Comparison of ENCODE assay signal across 14 cellular contexts in the genomic region with DNA sequence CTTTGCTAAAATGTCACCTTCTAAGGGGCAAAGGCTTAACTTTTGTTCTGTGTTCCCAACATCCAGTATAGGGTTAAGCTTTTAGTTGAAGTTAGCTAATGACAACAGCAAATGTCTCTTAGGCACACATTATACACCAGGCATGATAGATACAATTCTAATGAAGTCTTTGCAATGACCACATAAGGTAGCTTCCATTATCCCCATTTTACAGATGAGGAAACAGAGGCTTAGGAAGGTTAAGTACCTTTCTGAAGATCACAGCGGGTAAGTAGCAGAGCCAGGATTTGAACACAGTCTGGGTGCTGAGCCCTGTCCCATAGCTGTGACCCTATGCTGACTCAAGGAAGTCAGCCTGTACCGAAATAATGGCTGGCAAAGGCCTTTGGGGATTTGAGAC. TPM values are rescaled to one million over a fixed set of nuclear protein-coding genes. Genes with fewer than 3 reads are reported as not detected.
DNase-seq lines count a peak whose midpoint lies in the region; ATAC-seq and TF ChIP-seq lines count a peak whose summit lies in the region.
"Had no signal": no experiment of that assay in that cellular context is flagged by ENCODE, and none has a peak within 500 bp of the region (broad histone marks: within the 10 kb centered on the region; RNA-seq: fewer than 3 reads in every experiment).

No MANE protein-coding gene starts in this region.

- H2BK120ac ChIP-seq in mesenchymal stem cell (ENCODE audit: low read depth, low read length) = no peak overlapping the region

- H4K8ac ChIP-seq in mesenchymal stem cell (ENCODE audit: low read length) = no peak overlapping the region

- 100% methylated on average over 2 of the region's 2 CpGs for WGBS in mesenchymal stem cell

- H2BK15ac ChIP-seq in mesenchymal stem cell (ENCODE audit: low read depth, poor library complexity, severe bottlenecking) = no peak overlapping the region

- POLR2A ChIA-PET in A673 (lab: Charles Lee; ENCODE audit: low non-redundant PET) = interaction anchor here (0.6 kb wide), 1 partner anchor 12 kb away, joined by 3 read pairs; no protein-coding TSS in a partner anchor
- POLR2A ChIA-PET in activated CD8-positive, alpha-beta T cell treated with anti-CD3 and anti-CD28 coated beads for 36 hours (lab: Charles Lee) = interaction anchor here (0.6 to 5.6 kb wide), 5 partner anchors 12 to 550 kb away, joined by 3 to 58 read pairs (median 20); partner anchors contain the start of genes CPSF4 and PTCD1

- H3K9me3 ChIP-seq in A673 (ENCODE audit: low read depth, low read length, poor library complexity, severe bottlenecking) (no peaks in the 10 kb centered on the region), DND-41 (ENCODE audit: insufficient read depth, low read length, severe bottlenecking) (no peaks in the 10 kb centered on the region), mesenchymal stem cell (ENCODE audit: control insufficient read depth, low read length) (no peaks in the 10 kb centered on the region)
- H3K9me3 ChIP-seq: neutrophil had no signal

- no peak overlapping the region for H3K23ac ChIP-seq in mesenchymal stem cell (ENCODE audit: low read length in 2 of 2)

- H3K27me3 ChIP-seq in A673 (replicated peaks; ENCODE audit: insufficient read depth, low read depth, low read length, poor library complexity) (no peaks in the 10 kb centered on the region), DND-41 (ENCODE audit: insufficient read depth, low read length, poor library complexity) (no peaks in the 10 kb centered on the region), mesenchymal stem cell (ENCODE audit: control insufficient read depth in 1 of 2, insufficient read depth in 1 of 2, low read length in 2 of 2) (no peaks in the 10 kb centered on the region)
- H3K27me3 ChIP-seq: neutrophil had no signal

- peaks cover 9% of the 10 kb centered on the region for H3K79me1 ChIP-seq in mesenchymal stem cell (replicated peaks; ENCODE audit: low read length, poor library complexity, severe bottlenecking)

- intact Hi-C loops in A673 (cut with micrococcal nuclease; ENCODE audit: unreplicated experiment) = no loop called here
- intact Hi-C loops in activated CD8-positive, alpha-beta T cell treated with anti-CD3 and anti-CD28 coated beads for 36 hours (cut with micrococcal nuclease) = no loop called here

- DNase-seq in A673 (ENCODE audit: low spot score) (no peak), DND-41 (no peak), mesenchymal stem cell (no peak), COLO668 (lab: John Stamatoyannopoulos, UW; ENCODE audit: unreplicated experiment) (no peak)
- no peak for DNase-seq in activated CD8-positive, alpha-beta T cell treated with anti-CD3 and anti-CD28 coated beads for 36 hours
- DNase-seq: cerebellar nuclear complex; IMR-90; islet precursor cell; stimulated activated CD4-positive, alpha-beta T cell treated with anti-CD3 and anti-CD28 coated beads, Interleukin-12 subunit alpha, Interleukin-12 subunit beta, amount 100 ng/mL, for 4 hours; T1000 had no signal

- ATAC-seq in DND-41 (ENCODE audit: insufficient read depth, low read depth) (no peak), GM19395 (IDR thresholded peaks at IDR 0.05; ENCODE audit: unreplicated experiment) (no peak), GM19351 (IDR thresholded peaks at IDR 0.05; ENCODE audit: unreplicated experiment) (no peak), HG03280 (IDR thresholded peaks at IDR 0.05; ENCODE audit: unreplicated experiment) (no peak)
- ATAC-seq in activated CD8-positive, alpha-beta T cell treated with anti-CD3 and anti-CD28 coated beads for 36 hours = no peak

- H3K36me3 ChIP-seq in A673 (ENCODE audit: insufficient read depth, low read length, poor library complexity, severe bottlenecking) (peaks cover 50% of the 10 kb centered on the region), DND-41 (ENCODE audit: insufficient read depth, low read length) (peaks cover 68% of the 10 kb centered on the region), mesenchymal stem cell (ENCODE audit: control insufficient read depth in 1 of 2, insufficient read depth in 2 of 2, low read depth in 1 of 2, low read length in 2 of 2) (peaks cover 31 to 50% of the 10 kb centered on the region in 2 experiments)

- no TSS peak for BruUV-seq in A673 (replicated peaks; lab: Mats Ljungman, UMichigan)

- H2AK5ac ChIP-seq in mesenchymal stem cell (ENCODE audit: low read length, severe bottlenecking) = no peak overlapping the region

- no peak overlapping the region for H2BK12ac ChIP-seq in mesenchymal stem cell (ENCODE audit: low read length in 2 of 2)

- no peak overlapping the region for H3K18ac ChIP-seq in mesenchymal stem cell (ENCODE audit: low read depth in 1 of 2, low read length in 2 of 2)

- no peak overlapping the region for H3K4ac ChIP-seq in mesenchymal stem cell (ENCODE audit: low read depth in 1 of 2, low read length in 2 of 2)

- CTCF ChIA-PET in A673 (lab: Charles Lee) = no interaction called here
- CTCF ChIA-PET in activated CD8-positive, alpha-beta T cell treated with anti-CD3 and anti-CD28 coated beads for 36 hours (lab: Charles Lee) = no interaction called here

- H3K4me3 Mint-ChIP-seq in activated CD8-positive, alpha-beta T cell treated with anti-CD3 and anti-CD28 coated beads for 36 hours = peak overlapping the region; percentile 90

- H3K4me3 ChIP-seq in A673 (ENCODE audit: low read depth, low read length, poor library complexity, severe bottlenecking) (no peak overlapping the region), DND-41 (ENCODE audit: low read depth in 1 of 2, low read length in 2 of 2) (peak overlapping the region in 1 of 2 experiments; percentile 86; a peak in 1 of 4 replicates), mesenchymal stem cell (ENCODE audit: insufficient read depth in 1 of 2, low read depth in 1 of 2, low read length in 2 of 2) (peak overlapping the region in 1 of 2 experiments; percentile 99)

- H4K91ac ChIP-seq in mesenchymal stem cell (ENCODE audit: low read length) = no peak overlapping the region

- H3K4me1 ChIP-seq in A673 (ENCODE audit: insufficient read depth, low read length, poor library complexity, severe bottlenecking) (peaks cover 22% of the 10 kb centered on the region), DND-41 (ENCODE audit: insufficient read depth, low read length) (peaks cover 41% of the 10 kb centered on the region), mesenchymal stem cell (ENCODE audit: control insufficient read depth, insufficient read depth, low read depth, low read length) (peaks cover 4% of the 10 kb centered on the region)

- TF ChIP-seq CTCF in A673 (conservative IDR thresholded peaks at IDR 0.05; ENCODE audit: low read depth, low read length) (no peak), DND-41 (IDR thresholded peaks at IDR 0.05; ENCODE audit: borderline replicate concordance, extremely low read depth, low read length, poor library complexity, severe bottlenecking) (no peak)
- no peak for TF ChIP-seq CTCF in activated CD8-positive, alpha-beta T cell treated with anti-CD3 and anti-CD28 coated beads for 36 hours (IDR thresholded peaks at IDR 0.05)

- H2BK5ac ChIP-seq in mesenchymal stem cell (ENCODE audit: low read depth, low read length, poor library complexity, severe bottlenecking) = no peak overlapping the region

- peak overlapping the region; percentile 73 for H3K4me2 ChIP-seq in DND-41 (ENCODE audit: insufficient read depth, low read length)
- H3K4me2 ChIP-seq in mesenchymal stem cell (ENCODE audit: low read length, poor library complexity, severe bottlenecking) = no peak overlapping the region

- no peaks in the 10 kb centered on the region for H3K27me3 Mint-ChIP-seq in activated CD8-positive, alpha-beta T cell treated with anti-CD3 and anti-CD28 coated beads for 36 hours

- H3K79me2 ChIP-seq in DND-41 (ENCODE audit: insufficient read depth, low read length) = peaks cover 74% of the 10 kb centered on the region

- H3K9me3 Mint-ChIP-seq in activated CD8-positive, alpha-beta T cell treated with anti-CD3 and anti-CD28 coated beads for 36 hours = no peaks in the 10 kb centered on the region

- H3K4me1 Mint-ChIP-seq in activated CD8-positive, alpha-beta T cell treated with anti-CD3 and anti-CD28 coated beads for 36 hours (ENCODE audit: low read depth) = peaks cover 35% of the 10 kb centered on the region

- H4K20me1 ChIP-seq in DND-41 (ENCODE audit: insufficient read depth, low read length) = peaks cover 26% of the 10 kb centered on the region; the same call in 1 of the 2 replicates

- peaks cover 44% of the 10 kb centered on the region for H3K36me3 Mint-ChIP-seq in activated CD8-positive, alpha-beta T cell treated with anti-CD3 and anti-CD28 coated beads for 36 hours (ENCODE audit: low read depth)

- H3K9ac ChIP-seq in DND-41 (ENCODE audit: low read depth, low read length) (peak overlapping the region; percentile 90), mesenchymal stem cell (ENCODE audit: low read length) (peak overlapping the region; percentile 100)

- peak overlapping the region; percentile 97 for H3K27ac Mint-ChIP-seq in activated CD8-positive, alpha-beta T cell treated with anti-CD3 and anti-CD28 coated beads for 36 hours

- no peak overlapping the region for H3K14ac ChIP-seq in mesenchymal stem cell (ENCODE audit: low read length in 2 of 2)

- no peak overlapping the region for H2AFZ ChIP-seq in DND-41 (ENCODE audit: low read depth, low read length)
- H2AFZ ChIP-seq in mesenchymal stem cell (ENCODE audit: low read depth, low read length) = no peak overlapping the region

- H3K27ac ChIP-seq in A673 (ENCODE audit: low read depth, low read length, poor library complexity, severe bottlenecking) = peak overlapping the region; percentile 99
- no peak overlapping the region for H3K27ac ChIP-seq in DND-41 (ENCODE audit: low read length)
- no peak overlapping the region for H3K27ac ChIP-seq in mesenchymal stem cell (ENCODE audit: low read length, poor library complexity, severe bottlenecking)

RNA-seq across cellular contexts. Expression of gene BUD31, which starts 1.9 kb away (rescaled TPM):
- total RNA-seq in A673 (2021) = 180 and 194 TPM in 2 replicates
- total RNA-seq in activated CD8-positive, alpha-beta T cell treated with anti-CD3 and anti-CD28 coated beads for 36 hours = 100 to 1,000 TPM; 118 to 124 TPM
- 171 TPM for polyA plus RNA-seq in mesenchymal stem cell (2013, experiment 1 of 2)
- polyA plus RNA-seq in mesenchymal stem cell (2013, experiment 2 of 2) = 175 TPM

RNA-seq across cellular contexts. Expression of gene PDAP1, which starts 2.2 kb away (rescaled TPM):
- 157 and 164 TPM in 2 replicates for total RNA-seq in A673 (2021)
- total RNA-seq in activated CD8-positive, alpha-beta T cell treated with anti-CD3 and anti-CD28 coated beads for 36 hours = 100 to 1,000 TPM; 160 TPM
- polyA plus RNA-seq in mesenchymal stem cell (2013, experiment 1 of 2) = 109 TPM
- polyA plus RNA-seq in mesenchymal stem cell (2013, experiment 2 of 2) = 104 TPM

RNA-seq across cellular contexts. Expression of gene PTCD1, which starts 28.0 kb away (rescaled TPM):
- 8.4 and 11.8 TPM in 2 replicates for total RNA-seq in A673 (2021)
- total RNA-seq in activated CD8-positive, alpha-beta T cell treated with anti-CD3 and anti-CD28 coated beads for 36 hours = 1 to 10 TPM; 7.2 to 8.2 TPM
- 2.8 TPM for polyA plus RNA-seq in mesenchymal stem cell (2013, experiment 1 of 2)
- 2.4 TPM for polyA plus RNA-seq in mesenchymal stem cell (2013, experiment 2 of 2)

RNA-seq across cellular contexts. Expression of gene CPSF4, which starts 28.1 kb away (rescaled TPM):
- 75.3 and 87.5 TPM in 2 replicates for total RNA-seq in A673 (2021)
- 10 to 100 TPM; 62.3 to 64.6 TPM for total RNA-seq in activated CD8-positive, alpha-beta T cell treated with anti-CD3 and anti-CD28 coated beads for 36 hours
- polyA plus RNA-seq in mesenchymal stem cell (2013, experiment 1 of 2) = 26.1 TPM
- 26.9 TPM for polyA plus RNA-seq in mesenchymal stem cell (2013, experiment 2 of 2)

RNA-seq across cellular contexts. Expression of gene ARPC1B, which starts 36.1 kb away (rescaled TPM):
- 29.9 and 39.8 TPM in 2 replicates for total RNA-seq in A673 (2021)
- 100 to 1,000 TPM; 304 to 307 TPM for total RNA-seq in activated CD8-positive, alpha-beta T cell treated with anti-CD3 and anti-CD28 coated beads for 36 hours
- polyA plus RNA-seq in mesenchymal stem cell (2013, experiment 1 of 2) = 211 TPM
- 214 TPM for polyA plus RNA-seq in mesenchymal stem cell (2013, experiment 2 of 2)
